9 cellular contexts compared by ENCODE assay signal in the genomic region with DNA sequence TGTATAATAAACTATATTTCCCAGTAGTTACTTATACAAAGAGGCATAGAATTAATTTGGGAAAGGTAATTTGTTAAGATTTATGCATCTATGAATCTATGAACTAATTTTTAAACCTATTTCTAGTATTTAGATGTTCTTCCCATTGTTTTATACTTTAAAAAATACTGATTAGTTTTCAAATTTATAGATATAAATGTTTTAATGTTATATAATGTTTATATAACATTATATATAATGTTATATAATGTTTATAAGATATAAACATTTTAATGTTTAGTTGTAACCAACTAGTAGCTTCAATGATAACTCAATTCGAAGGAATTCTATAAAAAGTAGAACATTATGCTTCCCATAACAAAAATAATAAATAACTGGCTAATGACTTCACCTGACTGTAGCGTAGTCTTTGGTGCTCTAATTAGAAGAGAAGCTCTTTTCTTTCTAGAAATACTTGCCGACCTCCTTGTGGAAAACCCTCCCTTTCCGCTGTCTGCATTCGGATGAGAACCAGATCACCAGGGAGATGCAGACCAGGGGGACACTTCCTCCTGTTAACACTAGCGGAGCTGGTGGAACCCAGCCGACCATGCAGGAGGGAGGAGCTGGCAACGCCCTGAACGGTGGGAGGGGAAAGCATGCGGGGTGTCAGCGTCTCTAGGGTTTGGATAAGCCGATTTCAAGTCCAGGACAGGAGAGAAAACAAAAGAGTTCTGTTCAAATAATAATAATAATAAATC.
A peak's percentile ranks its signal among the peaks of the same experiment; 100 is the strongest.
DNase-seq lines count a peak whose midpoint lies in the region; ATAC-seq and TF ChIP-seq lines count a peak whose summit lies in the region.
"Had no signal": no experiment of that assay in that cellular context is flagged by ENCODE, and none has a peak within 500 bp of the region (broad histone marks: within the 10 kb centered on the region; RNA-seq: fewer than 3 reads in every experiment).

No MANE protein-coding gene starts in this region.

- no peaks in the 10 kb centered on the region for H3K9me3 Mint-ChIP-seq in nephron

- peak overlapping the region in 3 of 4 donors; percentile 3 to 22 (median 11) for H3K27ac ChIP-seq in esophagus squamous epithelium
- H3K27ac ChIP-seq in stomach = peak overlapping the region in 1 of 5 donors; percentile 10

- WGBS in esophagus squamous epithelium, 2 donors = 0 to 2% methylated on average over 6 to 12 of the region's 12 CpGs
- 0 to 1% (median 0%) methylated on average over 12 of the region's 12 CpGs for WGBS in stomach, 5 donors

- DNase-seq in DMS114 treated with DMSO at 0.1 percent for 48 hours (lab: John Stamatoyannopoulos, UW; ENCODE audit: unreplicated experiment) (peak; percentile 90), HuH-7.5 (ENCODE audit: low spot score) (peak; percentile 53), OCI-M1 (lab: John Stamatoyannopoulos, UW) (peak; percentile 96), activated T-cell treated with anti-CD3 and anti-CD28 coated beads for 48 hours (ENCODE audit: low read depth) (peak; percentile 75), esophagus squamous epithelium (lab: John Stamatoyannopoulos, UW) (no peak), stomach (peak; percentile 37)

- peaks cover 0 to 33% (median 0%) of the 10 kb centered on the region in 4 donors for H3K27me3 ChIP-seq in esophagus squamous epithelium
- H3K27me3 ChIP-seq in stomach = peaks cover 5 to 31% (median 5%) of the 10 kb centered on the region in 3 donors

- peak overlapping the region; percentile 54 to 83 (median 76) for H3K4me3 ChIP-seq in esophagus squamous epithelium
- H3K4me3 ChIP-seq in stomach = peak overlapping the region; percentile 62 to 80 (median 68)

- no peaks in the 10 kb centered on the region for H3K36me3 ChIP-seq in esophagus squamous epithelium
- H3K36me3 ChIP-seq in stomach = no peaks in the 10 kb centered on the region
- H3K36me3 ChIP-seq: neutrophil had no signal

- intact Hi-C loops in esophagus squamous epithelium (cut with DNase I) = loop anchor here (10.0 kb wide), 1 partner anchor 239 kb away; no protein-coding TSS in a partner anchor
- intact Hi-C loops in stomach (cut with DNase I; ENCODE audit: low total_unique reads) = no loop called here

- ATAC-seq in GM21423 (IDR thresholded peaks at IDR 0.05; ENCODE audit: unreplicated experiment) = peak; percentile 52

- peaks cover 8% of the 10 kb centered on the region for H3K27me3 Mint-ChIP-seq in nephron (ENCODE audit: low read depth)

- no peak for TF ChIP-seq CTCF in esophagus squamous epithelium (IDR thresholded peaks at IDR 0.05)
- peak in 1 of 3 experiments; percentile 13 for TF ChIP-seq CTCF in nephron (IDR thresholded peaks at IDR 0.05; ENCODE audit: unreplicated experiment in 3 of 3)
- no peak for TF ChIP-seq CTCF in stomach (IDR thresholded peaks at IDR 0.05)

- H3K4me1 ChIP-seq in esophagus squamous epithelium = peaks cover 0 to 42% (median 6%) of the 10 kb centered on the region in 3 donors
- H3K4me1 ChIP-seq in stomach = peaks cover 0 to 23% (median 15%) of the 10 kb centered on the region in 4 donors

- H3K36me3 Mint-ChIP-seq in nephron (ENCODE audit: low read depth) = no peaks in the 10 kb centered on the region

- H3K4me1 Mint-ChIP-seq in nephron = peaks cover 2% of the 10 kb centered on the region

- TF ChIP-seq POLR2A in esophagus squamous epithelium (IDR thresholded peaks at IDR 0.05) (no peak), stomach (IDR thresholded peaks at IDR 0.05) (no peak)

- H3K9me3 ChIP-seq in esophagus squamous epithelium (no peaks in the 10 kb centered on the region), stomach (no peaks in the 10 kb centered on the region)
- H3K9me3 ChIP-seq: neutrophil had no signal

- H3K4me3 Mint-ChIP-seq in nephron = peak overlapping the region; percentile 94 to 100 (median 99)

- TF ChIP-seq EP300 in stomach (IDR thresholded peaks at IDR 0.05) = no peak

- H3K27ac Mint-ChIP-seq in nephron = peak overlapping the region; percentile 28 to 83 (median 33)
